27 cellular contexts compared by ENCODE assay signal in genomic region chr2:5946210-5947118, GRCh38.
DNase-seq lines count a peak whose midpoint lies in the region; TF ChIP-seq lines count a peak whose summit lies in the region.
"Had no signal": no experiment of that assay in that cellular context is flagged by ENCODE, and none has a peak within 500 bp of the region (broad histone marks: within the 10 kb centered on the region; RNA-seq: fewer than 3 reads in every experiment).

No MANE protein-coding gene starts in this region.

- no peak overlapping the region for H3K4me2 ChIP-seq in neural cell (ENCODE audit: low read length)

- no peak for TF ChIP-seq POLR2A in esophagus muscularis mucosa (IDR thresholded peaks at IDR 0.05; ENCODE audit: low read depth)

- DNase-seq in DMS53 treated with DMSO at 0.1 percent for 48 hours (lab: John Stamatoyannopoulos, UW; ENCODE audit: unreplicated experiment) (peak; percentile 31), NCI-H2029 (lab: John Stamatoyannopoulos, UW) (peak; percentile 17), esophagus muscularis mucosa (ENCODE audit: extremely low spot score) (peak; percentile 53), SW480 (ENCODE audit: low spot score) (no peak), coronary artery (ENCODE audit: low spot score) (no peak), NCI-H524 (lab: John Stamatoyannopoulos, UW) (no peak), HT-29 (ENCODE audit: low spot score) (no peak)
- DNase-seq: activated CD4-positive, alpha-beta T cell treated with anti-CD3 and anti-CD28 coated beads, Interleukin-2, amount 50 U/mL, for 4 hours; activated naive CD4-positive, alpha-beta T cell treated with anti-CD3 and anti-CD28 coated beads for 36 hours; activated T-cell treated with anti-CD3 and anti-CD28 coated beads, Interleukin-2, amount 50 U/mL, for 72 hours; adrenal gland; brain microvascular endothelial cell; CD4-positive, CD25-positive, alpha-beta regulatory T cell; effector CD4-positive, alpha-beta T cell; HCEC 1CT; KBM-7; left cardiac atrium; MG63; NCI-H526; occipital lobe; SIG-M5; T-helper 9 cell; WERI-Rb-1 had no signal

- H3K9me3 ChIP-seq in esophagus muscularis mucosa (no peaks in the 10 kb centered on the region), neural cell (ENCODE audit: low read length) (no peaks in the 10 kb centered on the region)
- H3K9me3 ChIP-seq: adrenal gland, MG63, thoracic aorta had no signal

- H3K36me3 ChIP-seq in esophagus muscularis mucosa (no peaks in the 10 kb centered on the region), neural cell (ENCODE audit: insufficient read depth, low read length) (no peaks in the 10 kb centered on the region)
- H3K36me3 ChIP-seq: adrenal gland, brain microvascular endothelial cell, MG63, thoracic aorta, WERI-Rb-1 had no signal

- H3K27me3 ChIP-seq in esophagus muscularis mucosa (peaks cover 0 to 6% (median 0%) of the 10 kb centered on the region in 4 donors), neural cell (ENCODE audit: insufficient read depth, low read depth, low read length) (no peaks in the 10 kb centered on the region)
- H3K27me3 ChIP-seq: adrenal gland, brain microvascular endothelial cell, MG63 had no signal

- no peaks in the 10 kb centered on the region for H3K9me2 ChIP-seq in neural cell (ENCODE audit: insufficient read depth, low read length)

- no peak overlapping the region for H2AFZ ChIP-seq in neural cell (ENCODE audit: low read depth, low read length)

- TF ChIP-seq EP300 in esophagus muscularis mucosa (IDR thresholded peaks at IDR 0.05), result no peak
- TF ChIP-seq EP300 in neural cell (conservative IDR thresholded peaks at IDR 0.05; ENCODE audit: poor library complexity, severe bottlenecking), result no peak

- no peaks in the 10 kb centered on the region for H3F3A ChIP-seq in neural cell (ENCODE audit: insufficient read depth, low read length, poor library complexity, severe bottlenecking)

- TF ChIP-seq CTCF in esophagus muscularis mucosa (IDR thresholded peaks at IDR 0.05), result no peak
- TF ChIP-seq CTCF in neural cell (IDR thresholded peaks at IDR 0.05; ENCODE audit: poor library complexity, severe bottlenecking), result no peak
- TF ChIP-seq CTCF in coronary artery (IDR thresholded peaks at IDR 0.05), result no peak

- H3K9ac ChIP-seq in neural cell (ENCODE audit: low read length), result no peak overlapping the region

- WGBS in esophagus muscularis mucosa, result 68% methylated on average over 14 of the region's 15 CpGs

- no peaks in the 10 kb centered on the region for H3K4me1 ChIP-seq in esophagus muscularis mucosa
- H3K4me1 ChIP-seq: adrenal gland had no signal

- H3K79me2 ChIP-seq in neural cell (replicated peaks; ENCODE audit: insufficient read depth, low read length), result no peaks in the 10 kb centered on the region

- intact Hi-C loops in esophagus muscularis mucosa (cut with DNase I), result no loop called here

- no peak for TF ChIP-seq RAD21 in neural cell (conservative IDR thresholded peaks at IDR 0.05)

- H3K27ac ChIP-seq in esophagus muscularis mucosa (replicated peaks in 1 of 4), result no peak overlapping the region
- H3K27ac ChIP-seq in neural cell (ENCODE audit: low read length), result no peak overlapping the region
- no peak overlapping the region for H3K27ac ChIP-seq in coronary artery
- H3K27ac ChIP-seq: adrenal gland, brain microvascular endothelial cell, epithelial cell of prostate, skin epidermis, thoracic aorta, WERI-Rb-1 had no signal

- H4K20me1 ChIP-seq in neural cell (ENCODE audit: insufficient read depth), result no peaks in the 10 kb centered on the region

- no peak overlapping the region for H3K4me3 ChIP-seq in esophagus muscularis mucosa
- H3K4me3 ChIP-seq in neural cell (ENCODE audit: low read length), result peak overlapping the region; percentile 32
- H3K4me3 ChIP-seq in coronary artery, result no peak overlapping the region
- H3K4me3 ChIP-seq: adrenal gland, MG63, skin epidermis, thoracic aorta had no signal

TF ChIP-seq in neural cell, 6 proteins besides CTCF, POLR2A, EP300 and RAD21:
- TF ChIP-seq POLR2AphosphoS5 (IDR thresholded peaks at IDR 0.05) (no peak), MXI1 (conservative IDR thresholded peaks at IDR 0.05; ENCODE audit: poor library complexity, severe bottlenecking) (no peak), EZH2 (IDR thresholded peaks at IDR 0.05; ENCODE audit: borderline replicate concordance, insufficient read depth, low read length, poor library complexity, severe bottlenecking) (no peak), TAF1 (IDR thresholded peaks at IDR 0.05; ENCODE audit: low read depth) (no peak), SMC3 (conservative IDR thresholded peaks at IDR 0.05; ENCODE audit: poor library complexity) (no peak), REST (IDR thresholded peaks at IDR 0.05; ENCODE audit: borderline replicate concordance) (no peak)

Comparison
In these comparisons a context has a peak if more than half of its experiments do, and no peak if none do; other contexts are left out.
1. DNase-seq: peak in DMS53 treated with DMSO at 0.1 percent for 48 hours (single experiment), NCI-H2029 (single experiment) and esophagus muscularis mucosa (single experiment); none in SW480 (single experiment), coronary artery (single experiment), NCI-H524 (0 of 2) and HT-29 (single experiment).